Comparison of ENCODE assay signal across 16 cellular contexts in genomic region chr22:49480340-49480739, GRCh38.
A peak's percentile ranks its signal among the peaks of the same experiment; 100 is the strongest.
DNase-seq lines count a peak whose midpoint lies in the region; TF ChIP-seq lines count a peak whose summit lies in the region.
"Had no signal": no experiment of that assay in that cellular context is flagged by ENCODE, and none has a peak within 500 bp of the region (broad histone marks: within the 10 kb centered on the region; RNA-seq: fewer than 3 reads in every experiment).

No MANE protein-coding gene starts in this region.

- H3K79me1 ChIP-seq in mesendoderm (ENCODE audit: low read length) (no peaks in the 10 kb centered on the region), neuronal stem cell (ENCODE audit: low read depth, low read length) (no peaks in the 10 kb centered on the region)

- H3K18ac ChIP-seq in mesendoderm (ENCODE audit: low read length) (no peak overlapping the region), neuronal stem cell (ENCODE audit: low read length) (no peak overlapping the region)

- DNase-seq in ecto neural progenitor cell (ENCODE audit: low spot score) (peak; percentile 30), mesendoderm (no peak), neuronal stem cell (ENCODE audit: low spot score) (no peak), glutamatergic neuron (no peak), NCI-H2107 treated with DMSO at 0.1 percent for 48 hours (lab: John Stamatoyannopoulos, UW; ENCODE audit: unreplicated experiment) (no peak), suprapubic skin (ENCODE audit: low spot score in 2 of 2) (no peak)
- DNase-seq: BE2C; CD4-positive, alpha-beta memory T cell; DMS153; DMS79 treated with DMSO at 0.1 percent for 48 hours; EL; GM23248; H7 had no signal

- H4K8ac ChIP-seq in mesendoderm (ENCODE audit: low read depth, low read length), result no peak overlapping the region
- H4K8ac ChIP-seq in neuronal stem cell (ENCODE audit: low read depth, low read length), result no peak overlapping the region

- H2AK5ac ChIP-seq in mesendoderm (ENCODE audit: low read length) (no peak overlapping the region), neuronal stem cell (ENCODE audit: low read depth, low read length) (no peak overlapping the region)

- no peaks in the 10 kb centered on the region for H3K27me3 Mint-ChIP-seq in glutamatergic neuron (ENCODE audit: unreplicated experiment)
- H3K27me3 Mint-ChIP-seq: CD4-positive, alpha-beta memory T cell; IgD-negative memory B cell had no signal

- TF ChIP-seq EP300 in suprapubic skin (IDR thresholded peaks at IDR 0.05), result no peak

- H3K4me1 ChIP-seq in mesendoderm (ENCODE audit: control insufficient read depth, low read depth, low read length), result peaks cover 13% of the 10 kb centered on the region
- peaks cover 6 to 13% of the 10 kb centered on the region in 2 donors for H3K4me1 ChIP-seq in neuronal stem cell (ENCODE audit: control insufficient read depth in 2 of 2, insufficient read depth in 1 of 2, low read depth in 1 of 2, low read length in 2 of 2)
- peaks cover 15% of the 10 kb centered on the region for H3K4me1 ChIP-seq in suprapubic skin
- H3K4me1 ChIP-seq: A549, BE2C had no signal

- H3K36me3 Mint-ChIP-seq in glutamatergic neuron (ENCODE audit: unreplicated experiment), result peaks cover 8% of the 10 kb centered on the region

- TF ChIP-seq CTCF in glutamatergic neuron (IDR thresholded peaks at IDR 0.05; ENCODE audit: partially characterized antibody, unreplicated experiment), result no peak
- TF ChIP-seq CTCF in suprapubic skin (IDR thresholded peaks at IDR 0.05), result no peak

- no peak overlapping the region for H2BK15ac ChIP-seq in mesendoderm (replicated peaks; ENCODE audit: low read depth)
- no peak overlapping the region for H2BK15ac ChIP-seq in neuronal stem cell (ENCODE audit: low read length)

- H3K4me3 ChIP-seq in mesendoderm (ENCODE audit: low read length) (no peak overlapping the region), neuronal stem cell (ENCODE audit: low read length in 2 of 2) (no peak overlapping the region), suprapubic skin (no peak overlapping the region)
- H3K4me3 ChIP-seq: A549, GM23248 had no signal

- no peak overlapping the region for H3K4me3 Mint-ChIP-seq in glutamatergic neuron (ENCODE audit: unreplicated experiment)
- H3K4me3 Mint-ChIP-seq: CD4-positive, alpha-beta memory T cell; IgD-negative memory B cell had no signal

- no peak overlapping the region for H3K27ac Mint-ChIP-seq in glutamatergic neuron (ENCODE audit: unreplicated experiment)

- no CpG with 5 or more reads among the region's 9 CpGs for WGBS in mesendoderm (ENCODE audit: extremely low coverage, insufficient coverage, low lambda C conversion rate)
- no CpG with 5 or more reads among the region's 9 CpGs for WGBS in neuronal stem cell (ENCODE audit: extremely low coverage in 2 of 2, insufficient read length in 2 of 2, insufficient replicate concordance in 1 of 2), 2 donors
- WGBS in suprapubic skin, result 70% methylated on average over 9 of the region's 9 CpGs

- no peaks in the 10 kb centered on the region for H3K4me1 Mint-ChIP-seq in glutamatergic neuron (ENCODE audit: low read depth, unreplicated experiment)

- H3K9ac ChIP-seq in mesendoderm (ENCODE audit: low read length) (no peak overlapping the region), neuronal stem cell (ENCODE audit: low read depth, low read length, poor library complexity) (no peak overlapping the region)
- H3K9ac ChIP-seq: GM23248 had no signal

- H2BK120ac ChIP-seq in mesendoderm (ENCODE audit: low read depth, low read length), result no peak overlapping the region
- no peak overlapping the region for H2BK120ac ChIP-seq in neuronal stem cell (ENCODE audit: low read depth, low read length)

- no peak overlapping the region for H3K14ac ChIP-seq in neuronal stem cell (ENCODE audit: low read length)

- H2BK5ac ChIP-seq in mesendoderm (ENCODE audit: low read length) (no peak overlapping the region), neuronal stem cell (ENCODE audit: low read length) (no peak overlapping the region)

- no peak overlapping the region for H4K5ac ChIP-seq in mesendoderm (ENCODE audit: low read length)

- peak overlapping the region; percentile 37 for H3K56ac ChIP-seq in mesendoderm (ENCODE audit: low read length)

- TF ChIP-seq POLR2A in suprapubic skin (IDR thresholded peaks at IDR 0.05), result no peak

- H3K4ac ChIP-seq in mesendoderm (ENCODE audit: low read depth, low read length), result no peak overlapping the region
- no peak overlapping the region for H3K4ac ChIP-seq in neuronal stem cell (ENCODE audit: low read length)

- no peak overlapping the region for H2BK12ac ChIP-seq in neuronal stem cell (ENCODE audit: low read length)

- H3K4me2 ChIP-seq in mesendoderm (ENCODE audit: low read length) (no peak overlapping the region), neuronal stem cell (ENCODE audit: insufficient read depth, low read length, poor library complexity, severe bottlenecking) (no peak overlapping the region)
- H3K4me2 ChIP-seq: A549 had no signal

- no peaks in the 10 kb centered on the region for H3K79me2 ChIP-seq in mesendoderm (ENCODE audit: control insufficient read depth, insufficient read depth, low read length)

- H4K91ac ChIP-seq in neuronal stem cell (ENCODE audit: low read depth, low read length, poor library complexity), result no peak overlapping the region

- H3K27ac ChIP-seq in mesendoderm (ENCODE audit: low read depth, low read length) (no peak overlapping the region), neuronal stem cell (replicated peaks; ENCODE audit: low read length) (no peak overlapping the region), suprapubic skin (no peak overlapping the region)
- H3K27ac ChIP-seq: A549, C4-2B, GM23248 had no signal

- H3K9me3 ChIP-seq in neuronal stem cell (replicated peaks in 1 of 2; ENCODE audit: control insufficient read depth in 2 of 2, insufficient read depth in 1 of 2, low read depth in 1 of 2, low read length in 2 of 2) (peaks cover 0 to 2% of the 10 kb centered on the region in 2 donors), suprapubic skin (no peaks in the 10 kb centered on the region)
- H3K9me3 ChIP-seq: A549, BE2C had no signal

- H2AFZ ChIP-seq in neuronal stem cell (ENCODE audit: low read length), result peak overlapping the region; percentile 39
- H2AFZ ChIP-seq: GM23248 had no signal

- H3K27me3 ChIP-seq in mesendoderm (ENCODE audit: insufficient read depth, low read length, poor library complexity), result no peaks in the 10 kb centered on the region
- peaks cover 0 to 2% (median 0%) of the 10 kb centered on the region in 3 experiments for H3K27me3 ChIP-seq in neuronal stem cell (ENCODE audit: control insufficient read depth in 3 of 3, insufficient read depth in 3 of 3, low read depth in 1 of 3, low read length in 3 of 3)
- peaks cover 20% of the 10 kb centered on the region for H3K27me3 ChIP-seq in suprapubic skin

- no peaks in the 10 kb centered on the region for H3K36me3 ChIP-seq in mesendoderm (ENCODE audit: control insufficient read depth, insufficient read depth, low read length)
- H3K36me3 ChIP-seq in neuronal stem cell (replicated peaks in 1 of 2; ENCODE audit: control insufficient read depth in 2 of 2, insufficient read depth in 2 of 2, low read length in 2 of 2), result no peaks in the 10 kb centered on the region
- no peaks in the 10 kb centered on the region for H3K36me3 ChIP-seq in suprapubic skin
- H3K36me3 ChIP-seq: BE2C had no signal

- H3K23ac ChIP-seq in mesendoderm (ENCODE audit: low read length) (no peak overlapping the region), neuronal stem cell (ENCODE audit: low read depth, low read length, poor library complexity) (no peak overlapping the region)

- H3K9me3 Mint-ChIP-seq in glutamatergic neuron (ENCODE audit: unreplicated experiment), result peaks cover 35% of the 10 kb centered on the region
- H3K9me3 Mint-ChIP-seq: IgD-negative memory B cell had no signal
